Comparison of ENCODE assay signal across 18 cellular contexts in the genomic region with DNA sequence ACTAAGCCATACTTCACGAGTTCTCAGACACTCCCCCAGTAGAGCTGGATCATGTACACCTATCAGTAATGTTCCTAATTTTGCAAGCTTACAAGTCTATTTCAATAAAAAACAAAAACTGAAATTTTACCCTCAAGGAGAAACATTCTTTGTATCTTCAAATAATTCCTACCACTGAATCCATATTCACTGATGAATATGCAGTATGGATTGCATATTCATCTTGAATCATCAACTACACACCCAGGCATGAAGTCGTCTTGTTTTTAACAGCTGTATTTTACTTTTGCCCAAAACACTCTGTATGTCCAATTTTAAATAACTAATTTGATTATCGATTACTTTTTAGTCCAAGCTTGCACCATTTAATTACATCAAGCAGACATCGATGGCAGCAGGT. TPM values are rescaled to one million over a fixed set of nuclear protein-coding genes. Genes with fewer than 3 reads are reported as not detected.
A peak's percentile ranks its signal among the peaks of the same experiment; 100 is the strongest.
DNase-seq lines count a peak whose midpoint lies in the region; ATAC-seq and TF ChIP-seq lines count a peak whose summit lies in the region.
"Had no signal": no experiment of that assay in that cellular context is flagged by ENCODE, and none has a peak within 500 bp of the region (broad histone marks: within the 10 kb centered on the region; RNA-seq: fewer than 3 reads in every experiment).

No MANE protein-coding gene starts in this region.

- CTCF ChIA-PET in activated CD4-positive, alpha-beta T cell treated with anti-CD3 and anti-CD28 coated beads for 36 hours (lab: Charles Lee): interaction anchor here (0.5 to 2.8 kb wide), 3 partner anchors 8 to 135 kb away, joined by 3 to 14 read pairs (median 3); no protein-coding TSS in a partner anchor

- H3K36me3 Mint-ChIP-seq in activated CD4-positive, alpha-beta T cell treated with anti-CD3 and anti-CD28 coated beads for 36 hours (ENCODE audit: low read depth): peaks cover 26% of the 10 kb centered on the region

- peaks cover 54% of the 10 kb centered on the region for H3K79me2 ChIP-seq in osteoblast (ENCODE audit: insufficient read depth, low read length)

- H3K27me3 Mint-ChIP-seq in activated CD4-positive, alpha-beta T cell treated with anti-CD3 and anti-CD28 coated beads for 36 hours: no peaks in the 10 kb centered on the region

- peaks cover 31% of the 10 kb centered on the region for H3K4me1 ChIP-seq in osteoblast (ENCODE audit: insufficient read depth, low read length)
- H3K4me1 ChIP-seq: SJCRH30 had no signal

- no peaks in the 10 kb centered on the region for H3K9me3 Mint-ChIP-seq in activated CD4-positive, alpha-beta T cell treated with anti-CD3 and anti-CD28 coated beads for 36 hours (ENCODE audit: low read depth)

- H3K4me2 ChIP-seq in osteoblast (ENCODE audit: insufficient read depth, low read length): peak overlapping the region; percentile 11

- POLR2A ChIA-PET in activated CD4-positive, alpha-beta T cell treated with anti-CD3 and anti-CD28 coated beads for 36 hours (lab: Charles Lee): no interaction called here

- H3K9me3 ChIP-seq in osteoblast (ENCODE audit: low read depth, low read length): no peaks in the 10 kb centered on the region
- H3K9me3 ChIP-seq: SJCRH30 had no signal

- H3K4me3 ChIP-seq in epithelial cell of esophagus (ENCODE audit: low read length) (no peak overlapping the region), osteoblast (ENCODE audit: insufficient read depth, low read length) (no peak overlapping the region)
- H3K4me3 ChIP-seq: SJCRH30 had no signal

- no peaks in the 10 kb centered on the region for H3K4me1 Mint-ChIP-seq in activated CD4-positive, alpha-beta T cell treated with anti-CD3 and anti-CD28 coated beads for 36 hours

- no peak overlapping the region for H3K4me3 Mint-ChIP-seq in activated CD4-positive, alpha-beta T cell treated with anti-CD3 and anti-CD28 coated beads for 36 hours
- H3K4me3 Mint-ChIP-seq: CD14-positive monocyte had no signal

- peak overlapping the region; percentile 42 for H3K27ac Mint-ChIP-seq in activated CD4-positive, alpha-beta T cell treated with anti-CD3 and anti-CD28 coated beads for 36 hours

- TF ChIP-seq CTCF in epithelial cell of esophagus (IDR thresholded peaks at IDR 0.05; ENCODE audit: insufficient read depth, low read depth, low read length, missing control alignments) (no peak), osteoblast (IDR thresholded peaks at IDR 0.05; ENCODE audit: extremely low read depth, low read depth, low read length) (no peak)

- peaks cover 64% of the 10 kb centered on the region for H3K36me3 ChIP-seq in osteoblast (ENCODE audit: insufficient read depth, low read length)

- H3K27ac ChIP-seq in osteoblast (ENCODE audit: low read depth, low read length): peak overlapping the region; percentile 53
- H3K27ac ChIP-seq: 22Rv1, SJCRH30 had no signal

- ATAC-seq in activated CD4-positive, alpha-beta T cell treated with anti-CD3 and anti-CD28 coated beads for 36 hours: no peak

- H2AFZ ChIP-seq in osteoblast (ENCODE audit: low read length): no peak overlapping the region

- no peak for DNase-seq in activated CD4-positive, alpha-beta T cell treated with anti-CD3 and anti-CD28 coated beads for 36 hours
- no peak for DNase-seq in activated CD4-positive, alpha-beta T cell treated with anti-CD3 and anti-CD28 coated beads for 4 hours
- DNase-seq in RKO (ENCODE audit: low spot score): peak; percentile 24
- DNase-seq in epithelial cell of esophagus (ENCODE audit: low read depth): peak; percentile 81
- DNase-seq in osteoblast (ENCODE audit: insufficient read length, low spot score, missing footprints): peak; percentile 62
- no peak for DNase-seq in NCI-H2196 treated with DMSO at 0.1 percent for 48 hours (lab: John Stamatoyannopoulos, UW; ENCODE audit: unreplicated experiment)
- DNase-seq in stimulated activated CD4-positive, alpha-beta T cell treated with anti-CD3 and anti-CD28 coated beads, Interleukin-2, amount 100 ng/mL, for 48 hours: no peak
- no peak for DNase-seq in DMS 273 treated with DMSO at 0.1 percent for 48 hours (lab: John Stamatoyannopoulos, UW)
- DNase-seq: COR-L47, KBM-7, MV-4-11, NCI-H187, NCI-H2107, NCI-H2227 treated with DMSO at 0.1 percent for 48 hours, NCI-H524, SJCRH30 had no signal

- no peaks in the 10 kb centered on the region for H3K27me3 ChIP-seq in osteoblast (ENCODE audit: insufficient read depth, low read length)
- H3K27me3 ChIP-seq: SJCRH30 had no signal

- intact Hi-C loops in activated CD4-positive, alpha-beta T cell treated with anti-CD3 and anti-CD28 coated beads for 36 hours (cut with DNase I, micrococcal nuclease): no loop called here

- H4K20me1 ChIP-seq in osteoblast (ENCODE audit: insufficient read depth, low read length): no peaks in the 10 kb centered on the region

RNA-seq across cellular contexts. Expression of a gene that starts 31.8 kb away (rescaled TPM):
- total RNA-seq in activated CD4-positive, alpha-beta T cell treated with anti-CD3 and anti-CD28 coated beads for 36 hours: 10 to 100 TPM; 25.1 to 27.8 TPM
- 134 and 139 TPM in 2 replicates for total RNA-seq in osteoblast

RNA-seq across cellular contexts. Expression of a gene that starts 48.1 kb away (rescaled TPM):
- total RNA-seq in activated CD4-positive, alpha-beta T cell treated with anti-CD3 and anti-CD28 coated beads for 36 hours: 10 to 100 TPM in 1 of 2 experiments, 1 to 10 TPM in 1; 9.6 to 10.4 TPM
- 34.5 and 35.1 TPM in 2 replicates for total RNA-seq in osteoblast

Comparison
In these comparisons a context has a peak if more than half of its experiments do, and no peak if none do; other contexts are left out.
1. DNase-seq: peak in RKO (single experiment), epithelial cell of esophagus (single experiment) and osteoblast (single experiment); none in activated CD4-positive, alpha-beta T cell treated with anti-CD3 and anti-CD28 coated beads for 36 hours (single experiment), activated CD4-positive, alpha-beta T cell treated with anti-CD3 and anti-CD28 coated beads for 4 hours (0 of 2), NCI-H2196 treated with DMSO at 0.1 percent for 48 hours (single experiment), stimulated activated CD4-positive, alpha-beta T cell treated with anti-CD3 and anti-CD28 coated beads, Interleukin-2, amount 100 ng/mL, for 48 hours (0 of 2) and DMS 273 treated with DMSO at 0.1 percent for 48 hours (single experiment).